In genomic region chr7:44455155-44455554, GRCh38 we compare ENCODE assay signal across 15 cellular contexts. TPM values are rescaled to one million over a fixed set of nuclear protein-coding genes. Genes with fewer than 3 reads are reported as not detected.
A peak's percentile ranks its signal among the peaks of the same experiment; 100 is the strongest.
DNase-seq lines count a peak whose midpoint lies in the region; ATAC-seq and TF ChIP-seq lines count a peak whose summit lies in the region.
"Had no signal": no experiment of that assay in that cellular context is flagged by ENCODE, and none has a peak within 500 bp of the region (broad histone marks: within the 10 kb centered on the region; RNA-seq: fewer than 3 reads in every experiment).

No MANE protein-coding gene starts in this region.

- H3K27me3 Mint-ChIP-seq in T-helper 2 cell treated with Interferon-gamma antibody and Interleukin-4, amounts not matched to agents 5 μg/mL and 100 μg/mL, for 36 hours (ENCODE audit: low read depth) = no peaks in the 10 kb centered on the region
- no peaks in the 10 kb centered on the region for H3K27me3 Mint-ChIP-seq in activated naive CD8-positive, alpha-beta T cell treated with anti-CD3 and anti-CD28 coated beads for 36 hours
- H3K27me3 Mint-ChIP-seq in activated naive CD8-positive, alpha-beta T cell treated with anti-CD3 and anti-CD28 coated beads, Interleukin-2, amount 50 U/mL, for 24 hours = no peaks in the 10 kb centered on the region
- no peaks in the 10 kb centered on the region for H3K27me3 Mint-ChIP-seq in activated CD8-positive, alpha-beta T cell treated with anti-CD3 and anti-CD28 coated beads for 36 hours
- H3K27me3 Mint-ChIP-seq in naive thymus-derived CD8-positive, alpha-beta T cell = no peaks in the 10 kb centered on the region
- H3K27me3 Mint-ChIP-seq: CD8-positive, alpha-beta memory T cell had no signal

- peak overlapping the region; percentile 5 for H3K27ac Mint-ChIP-seq in T-helper 2 cell treated with Interferon-gamma antibody and Interleukin-4, amounts not matched to agents 5 μg/mL and 100 μg/mL, for 36 hours
- peak overlapping the region; percentile 3 for H3K27ac Mint-ChIP-seq in activated naive CD8-positive, alpha-beta T cell treated with anti-CD3 and anti-CD28 coated beads for 36 hours
- no peak overlapping the region for H3K27ac Mint-ChIP-seq in activated naive CD8-positive, alpha-beta T cell treated with anti-CD3 and anti-CD28 coated beads, Interleukin-2, amount 50 U/mL, for 24 hours
- peak overlapping the region; percentile 9 for H3K27ac Mint-ChIP-seq in activated CD8-positive, alpha-beta T cell treated with anti-CD3 and anti-CD28 coated beads for 36 hours
- peak overlapping the region in 2 of 10 donors; percentile 27 to 60 for H3K27ac Mint-ChIP-seq in naive thymus-derived CD8-positive, alpha-beta T cell
- H3K27ac Mint-ChIP-seq: GM23338 had no signal

- POLR2A ChIA-PET in activated CD8-positive, alpha-beta T cell treated with anti-CD3 and anti-CD28 coated beads for 36 hours (lab: Charles Lee) = interaction anchor here (1.7 to 2.9 kb wide), 2 partner anchors 10 to 35 kb away, joined by 5 to 10 read pairs; partner anchors contain the start of gene NUDCD3
- POLR2A ChIA-PET in naive thymus-derived CD8-positive, alpha-beta T cell (lab: Charles Lee) = interaction anchor here (1.0 kb wide), 1 partner anchor 10 kb away, joined by 4 read pairs; no protein-coding TSS in a partner anchor

- H3K36me3 Mint-ChIP-seq in T-helper 2 cell treated with Interferon-gamma antibody and Interleukin-4, amounts not matched to agents 5 μg/mL and 100 μg/mL, for 36 hours (ENCODE audit: low read depth) = peaks cover 45% of the 10 kb centered on the region
- peaks cover 47% of the 10 kb centered on the region for H3K36me3 Mint-ChIP-seq in activated naive CD8-positive, alpha-beta T cell treated with anti-CD3 and anti-CD28 coated beads for 36 hours
- peaks cover 41% of the 10 kb centered on the region for H3K36me3 Mint-ChIP-seq in activated naive CD8-positive, alpha-beta T cell treated with anti-CD3 and anti-CD28 coated beads, Interleukin-2, amount 50 U/mL, for 24 hours (ENCODE audit: low read depth)
- peaks cover 50% of the 10 kb centered on the region for H3K36me3 Mint-ChIP-seq in activated CD8-positive, alpha-beta T cell treated with anti-CD3 and anti-CD28 coated beads for 36 hours (ENCODE audit: low read depth)
- peaks cover 7 to 51% (median 8%) of the 10 kb centered on the region in 3 donors for H3K36me3 Mint-ChIP-seq in naive thymus-derived CD8-positive, alpha-beta T cell

- H3K4me3 ChIP-seq in mucosa of descending colon = no peak overlapping the region
- H3K4me3 ChIP-seq: GM23338 had no signal

- no peaks in the 10 kb centered on the region for H3K4me1 ChIP-seq in mucosa of descending colon (ENCODE audit: low read depth)
- H3K4me1 ChIP-seq: Caco-2 had no signal

- peaks cover 46% of the 10 kb centered on the region for H3K4me1 Mint-ChIP-seq in T-helper 2 cell treated with Interferon-gamma antibody and Interleukin-4, amounts not matched to agents 5 μg/mL and 100 μg/mL, for 36 hours (ENCODE audit: low read depth)
- peaks cover 49% of the 10 kb centered on the region for H3K4me1 Mint-ChIP-seq in activated naive CD8-positive, alpha-beta T cell treated with anti-CD3 and anti-CD28 coated beads for 36 hours
- H3K4me1 Mint-ChIP-seq in activated naive CD8-positive, alpha-beta T cell treated with anti-CD3 and anti-CD28 coated beads, Interleukin-2, amount 50 U/mL, for 24 hours = peaks cover 63% of the 10 kb centered on the region
- peaks cover 58% of the 10 kb centered on the region for H3K4me1 Mint-ChIP-seq in activated CD8-positive, alpha-beta T cell treated with anti-CD3 and anti-CD28 coated beads for 36 hours (ENCODE audit: low read depth)
- peaks cover 28 to 75% (median 65%) of the 10 kb centered on the region in 4 donors for H3K4me1 Mint-ChIP-seq in naive thymus-derived CD8-positive, alpha-beta T cell
- H3K4me1 Mint-ChIP-seq: CD14-positive monocyte, GM23338 had no signal

- DNase-seq in T-helper 2 cell treated with Interferon-gamma antibody and Interleukin-4, amounts not matched to agents 5 μg/mL and 100 μg/mL, for 36 hours (ENCODE audit: low spot score) = no peak
- DNase-seq in T-helper 2 cell (no peak), mucosa of descending colon (no peak), SK-N-DZ (ENCODE audit: low spot score) (no peak)
- no peak for DNase-seq in activated naive CD8-positive, alpha-beta T cell treated with anti-CD3 and anti-CD28 coated beads for 36 hours
- no peak for DNase-seq in activated naive CD8-positive, alpha-beta T cell treated with anti-CD3 and anti-CD28 coated beads, Interleukin-2, amount 50 U/mL, for 24 hours
- DNase-seq in activated CD8-positive, alpha-beta T cell treated with anti-CD3 and anti-CD28 coated beads for 36 hours = no peak
- no peak for DNase-seq in naive thymus-derived CD8-positive, alpha-beta T cell
- DNase-seq: Caco-2; CD8-positive, alpha-beta memory T cell; DND-41; GDM1; H7 had no signal

- no peak for TF ChIP-seq CTCF in activated CD8-positive, alpha-beta T cell treated with anti-CD3 and anti-CD28 coated beads for 36 hours (IDR thresholded peaks at IDR 0.05)
- TF ChIP-seq CTCF in mucosa of descending colon (IDR thresholded peaks at IDR 0.05) = no peak

- H3K36me3 ChIP-seq in mucosa of descending colon (ENCODE audit: low read depth) = no peaks in the 10 kb centered on the region

- no peaks in the 10 kb centered on the region for H3K9me3 ChIP-seq in mucosa of descending colon
- H3K9me3 ChIP-seq: Caco-2 had no signal

- intact Hi-C loops in activated CD8-positive, alpha-beta T cell treated with anti-CD3 and anti-CD28 coated beads for 36 hours (cut with micrococcal nuclease) = no loop called here
- intact Hi-C loops in mucosa of descending colon (cut with DNase I, micrococcal nuclease) = no loop called here

- no peak for ATAC-seq in activated naive CD8-positive, alpha-beta T cell treated with anti-CD3 and anti-CD28 coated beads, Interleukin-2, amount 50 U/mL, for 24 hours
- ATAC-seq in activated CD8-positive, alpha-beta T cell treated with anti-CD3 and anti-CD28 coated beads for 36 hours = no peak
- no peak for ATAC-seq in naive thymus-derived CD8-positive, alpha-beta T cell
- no peak for ATAC-seq in mucosa of descending colon
- ATAC-seq: GM23338 had no signal

- no peak overlapping the region for H3K4me3 Mint-ChIP-seq in T-helper 2 cell treated with Interferon-gamma antibody and Interleukin-4, amounts not matched to agents 5 μg/mL and 100 μg/mL, for 36 hours
- no peak overlapping the region for H3K4me3 Mint-ChIP-seq in activated naive CD8-positive, alpha-beta T cell treated with anti-CD3 and anti-CD28 coated beads for 36 hours
- H3K4me3 Mint-ChIP-seq in activated naive CD8-positive, alpha-beta T cell treated with anti-CD3 and anti-CD28 coated beads, Interleukin-2, amount 50 U/mL, for 24 hours = no peak overlapping the region
- no peak overlapping the region for H3K4me3 Mint-ChIP-seq in activated CD8-positive, alpha-beta T cell treated with anti-CD3 and anti-CD28 coated beads for 36 hours
- peak overlapping the region in 7 of 10 donors; percentile 1 to 66 (median 49) for H3K4me3 Mint-ChIP-seq in naive thymus-derived CD8-positive, alpha-beta T cell
- H3K4me3 Mint-ChIP-seq: CD14-positive monocyte, GM23338 had no signal

- H3K9me3 Mint-ChIP-seq in T-helper 2 cell treated with Interferon-gamma antibody and Interleukin-4, amounts not matched to agents 5 μg/mL and 100 μg/mL, for 36 hours = no peaks in the 10 kb centered on the region
- no peaks in the 10 kb centered on the region for H3K9me3 Mint-ChIP-seq in activated naive CD8-positive, alpha-beta T cell treated with anti-CD3 and anti-CD28 coated beads for 36 hours
- no peaks in the 10 kb centered on the region for H3K9me3 Mint-ChIP-seq in activated naive CD8-positive, alpha-beta T cell treated with anti-CD3 and anti-CD28 coated beads, Interleukin-2, amount 50 U/mL, for 24 hours
- no peaks in the 10 kb centered on the region for H3K9me3 Mint-ChIP-seq in activated CD8-positive, alpha-beta T cell treated with anti-CD3 and anti-CD28 coated beads for 36 hours
- H3K9me3 Mint-ChIP-seq in naive thymus-derived CD8-positive, alpha-beta T cell = no peaks in the 10 kb centered on the region
- H3K9me3 Mint-ChIP-seq: CD14-positive monocyte; CD8-positive, alpha-beta memory T cell; GM23338 had no signal

- CTCF ChIA-PET in activated CD8-positive, alpha-beta T cell treated with anti-CD3 and anti-CD28 coated beads for 36 hours (lab: Charles Lee) = no interaction called here

RNA-seq across cellular contexts. Expression of gene NUDCD3, which starts 35.3 kb away (rescaled TPM):
- total RNA-seq in activated naive CD8-positive, alpha-beta T cell treated with anti-CD3 and anti-CD28 coated beads for 36 hours = 10 to 100 TPM; 94.9 to 96.9 TPM
- 100 to 1,000 TPM; 102 to 107 TPM for total RNA-seq in activated CD8-positive, alpha-beta T cell treated with anti-CD3 and anti-CD28 coated beads for 36 hours
- total RNA-seq in naive thymus-derived CD8-positive, alpha-beta T cell = 100 to 1,000 TPM; 111 to 118 TPM
- polyA plus RNA-seq in naive thymus-derived CD8-positive, alpha-beta T cell = 10 to 100 TPM; 54.6 to 69.4 (median 59.6) TPM
- total RNA-seq in mucosa of descending colon = 100 to 1,000 TPM in 1 of 3 donors, 10 to 100 TPM in 2; 66.3 to 108 (median 76.0) TPM
- 51.3 and 58.5 TPM in 2 replicates for polyA plus RNA-seq in SK-N-DZ (2014; cell fraction: cytosol; rRNA removed)
- 20.3 and 36.3 TPM in 2 replicates for polyA plus RNA-seq in SK-N-DZ (2014; cell fraction: nucleus; rRNA removed)

Comparison
In these comparisons a context has a peak if more than half of its experiments do, and no peak if none do; other contexts are left out.
1. H3K4me3 Mint-ChIP-seq: peak in naive thymus-derived CD8-positive, alpha-beta T cell (7 of 10); none in T-helper 2 cell treated with Interferon-gamma antibody and Interleukin-4, amounts not matched to agents 5 μg/mL and 100 μg/mL, for 36 hours (single experiment), activated naive CD8-positive, alpha-beta T cell treated with anti-CD3 and anti-CD28 coated beads for 36 hours (single experiment), activated naive CD8-positive, alpha-beta T cell treated with anti-CD3 and anti-CD28 coated beads, Interleukin-2, amount 50 U/mL, for 24 hours (single experiment) and activated CD8-positive, alpha-beta T cell treated with anti-CD3 and anti-CD28 coated beads for 36 hours (single experiment).